In the genomic region with DNA sequence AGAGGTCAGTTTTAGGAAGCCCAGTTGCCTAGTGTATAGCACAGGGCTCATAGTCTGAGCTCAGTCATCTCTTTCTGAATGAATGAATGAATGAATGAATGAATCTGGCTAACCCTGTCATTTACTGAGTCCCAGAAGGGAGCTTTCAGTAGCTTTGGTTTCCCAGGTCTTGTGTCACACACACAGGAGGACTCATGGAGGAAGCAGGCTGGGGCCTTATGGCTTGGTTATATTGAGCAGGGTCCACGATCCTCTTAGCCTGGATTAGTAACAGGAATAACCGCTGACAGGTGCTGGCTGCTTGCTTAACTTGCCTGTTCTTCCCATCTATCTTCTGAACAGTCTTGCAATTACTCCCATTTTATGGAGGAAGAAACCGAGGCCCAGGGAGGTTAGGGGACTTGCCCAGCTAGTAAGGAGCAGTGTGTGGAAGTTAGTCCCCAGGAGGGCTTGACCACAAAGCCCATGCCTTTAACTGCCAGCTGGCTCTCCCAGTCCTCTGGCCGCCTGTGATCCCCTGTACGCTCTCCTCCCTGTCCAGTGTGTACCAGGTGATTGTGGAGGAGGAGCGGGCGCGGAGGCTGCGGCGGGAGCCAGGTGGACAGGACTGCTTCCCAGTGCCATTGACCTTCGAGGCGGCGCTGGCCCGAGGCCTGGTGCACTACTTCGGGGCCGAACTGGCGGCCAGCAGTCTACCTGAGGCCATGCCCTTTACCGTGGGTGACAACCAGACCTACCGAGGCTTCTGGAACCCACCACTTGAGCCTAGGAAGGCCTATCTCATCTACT, we compare ENCODE assay signal across 3 cellular contexts.
TF ChIP-seq lines count a peak whose summit lies in the region.

No MANE protein-coding gene starts in this region.

TF ChIP-seq in A549, 52 proteins besides CTCF, POLR2A, EP300 and RAD21:
- TF ChIP-seq ZFP36 (IDR thresholded peaks at IDR 0.05; ENCODE audit: borderline replicate concordance, partially characterized antibody) (no peak), ZSCAN20 (CRISPR knock-in tag; IDR thresholded peaks at IDR 0.05) (no peak), EHF (CRISPR knock-in tag; IDR thresholded peaks at IDR 0.05) (no peak), REST (IDR thresholded peaks at IDR 0.05) (no peak), MAZ (IDR thresholded peaks at IDR 0.05; ENCODE audit: borderline replicate concordance, low read depth, low read length) (no peak), NR3C1 (IDR thresholded peaks at IDR 0.05) (no peak)
- TF ChIP-seq, protein P1, sequence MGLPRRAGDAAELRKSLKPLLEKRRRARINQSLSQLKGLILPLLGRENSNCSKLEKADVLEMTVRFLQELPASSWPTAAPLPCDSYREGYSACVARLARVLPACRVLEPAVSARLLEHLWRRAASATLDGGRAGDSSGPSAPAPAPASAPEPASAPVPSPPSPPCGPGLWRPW (IDR thresholded peaks at IDR 0.05), result no peak
TF ChIP-seq in A549: peak in this region for 0.

TF ChIP-seq in HCT116, 20 proteins besides CTCF, POLR2A, EP300 and RAD21:
- no peak for TF ChIP-seq CBX3 (IDR thresholded peaks at IDR 0.05; ENCODE audit: low read depth)
- TF ChIP-seq ZFX (IDR thresholded peaks at IDR 0.05), result no peak
- TF ChIP-seq SIN3A (IDR thresholded peaks at IDR 0.05; ENCODE audit: low read depth), result no peak
- no peak for TF ChIP-seq SRF (IDR thresholded peaks at IDR 0.05; ENCODE audit: low read depth)
- TF ChIP-seq CEBPB (IDR thresholded peaks at IDR 0.05; ENCODE audit: low read depth), result no peak
- TF ChIP-seq FOSL1 (IDR thresholded peaks at IDR 0.05; ENCODE audit: low read depth), result no peak
- no peak for TF ChIP-seq TCF7L2 (IDR thresholded peaks at IDR 0.05; ENCODE audit: borderline replicate concordance, extremely low read depth, insufficient read depth, insufficient read length)
- no peak for TF ChIP-seq ZBTB33 (IDR thresholded peaks at IDR 0.05; ENCODE audit: extremely low read depth, insufficient replicate concordance, low read length)
- no peak for TF ChIP-seq ELF1 (IDR thresholded peaks at IDR 0.05; ENCODE audit: borderline replicate concordance, low read depth)
- no peak for TF ChIP-seq EZH2phosphoT487 (IDR thresholded peaks at IDR 0.05; ENCODE audit: borderline replicate concordance)
- TF ChIP-seq JUND (IDR thresholded peaks at IDR 0.05), result no peak
- TF ChIP-seq MAX (IDR thresholded peaks at IDR 0.05), result no peak
- no peak for TF ChIP-seq ATF3 (IDR thresholded peaks at IDR 0.05)
- no peak for TF ChIP-seq YY1 (IDR thresholded peaks at IDR 0.05; ENCODE audit: extremely low read depth, insufficient replicate concordance, low read depth, low read length)

TF ChIP-seq in GM12878, 131 proteins besides CTCF, POLR2A, EP300 and RAD21:
- peak; percentile 61; the same call in 1 of the 2 replicates for TF ChIP-seq ZNF24 (IDR thresholded peaks at IDR 0.05)
- no peak for TF ChIP-seq RFX5 (IDR thresholded peaks at IDR 0.05; ENCODE audit: low read depth, low read length)
- TF ChIP-seq SMAD1 (IDR thresholded peaks at IDR 0.05; ENCODE audit: low read depth, partially characterized antibody), result no peak
